8 cellular contexts compared by ENCODE assay signal in the genomic region with DNA sequence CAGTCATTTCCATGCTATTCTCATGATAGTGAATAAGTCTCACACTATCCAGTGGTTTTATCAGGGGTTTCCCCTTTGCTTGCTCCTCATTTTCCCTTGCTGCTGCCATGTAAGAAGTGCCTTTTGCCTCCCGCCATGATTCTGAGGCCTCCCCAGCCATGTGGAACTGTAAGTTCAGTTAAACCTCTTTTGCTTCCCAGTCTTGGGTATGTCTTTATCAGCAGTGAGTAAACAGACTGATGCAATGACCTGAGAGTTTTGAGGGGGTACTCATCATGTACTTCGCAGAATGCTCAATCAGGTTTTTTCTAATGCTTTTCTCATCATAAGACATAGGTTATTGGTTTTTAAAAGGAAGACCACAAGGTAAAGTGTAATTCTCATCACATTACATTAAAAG.
DNase-seq lines count a peak whose midpoint lies in the region; TF ChIP-seq lines count a peak whose summit lies in the region.
"Not testable (repeated sequence)": the region's sequence is repeated elsewhere in the genome, so short reads cannot be mapped to it uniquely, and the experiment has no call there.

No MANE protein-coding gene starts in this region.

- not testable (repeated sequence) for H3K4me3 ChIP-seq in AG10803 (ENCODE audit: low read length); cardiac fibroblast (replicated peaks in 1 of 2; ENCODE audit: low read depth in 2 of 2, low read length in 2 of 2); fibroblast of pulmonary artery (replicated peaks; ENCODE audit: low read depth, low read length)

- DNase-seq in AG10803 (ENCODE audit: low read depth) (peak; percentile 7), ELR (ENCODE audit: low read depth) (peak; percentile 33), M059J (ENCODE audit: low read depth) (peak; percentile 9), amniotic epithelial cell (ENCODE audit: low read depth) (peak; percentile 96), cardiac fibroblast (ENCODE audit: low read depth in 2 of 2) (peak; percentile 62 to 86), fibroblast of pulmonary artery (ENCODE audit: low read depth) (peak; percentile 73), iris pigment epithelial cell (ENCODE audit: low read depth) (peak; percentile 89), renal cortical epithelial cell (ENCODE audit: low read depth) (peak; percentile 9)

- TF ChIP-seq CTCF in AG10803 (conservative IDR thresholded peaks at IDR 0.05; ENCODE audit: low read length); cardiac fibroblast (IDR thresholded peaks at IDR 0.05; ENCODE audit: low read depth, low read length); fibroblast of pulmonary artery (IDR thresholded peaks at IDR 0.05; ENCODE audit: low read length, missing control alignments): not testable (repeated sequence)

Comparison
In these comparisons a context has a peak if more than half of its experiments do, and no peak if none do; other contexts are left out.
1. DNase-seq: peak in every context shown above with its lines; median percentile 96 in amniotic epithelial cell; 89 in iris pigment epithelial cell; 74 in cardiac fibroblast; 73 in fibroblast of pulmonary artery; 33 in ELR; 9 in M059J; 9 in renal cortical epithelial cell; 7 in AG10803.